ENCODE assay signal across 8 cellular contexts in the genomic region with DNA sequence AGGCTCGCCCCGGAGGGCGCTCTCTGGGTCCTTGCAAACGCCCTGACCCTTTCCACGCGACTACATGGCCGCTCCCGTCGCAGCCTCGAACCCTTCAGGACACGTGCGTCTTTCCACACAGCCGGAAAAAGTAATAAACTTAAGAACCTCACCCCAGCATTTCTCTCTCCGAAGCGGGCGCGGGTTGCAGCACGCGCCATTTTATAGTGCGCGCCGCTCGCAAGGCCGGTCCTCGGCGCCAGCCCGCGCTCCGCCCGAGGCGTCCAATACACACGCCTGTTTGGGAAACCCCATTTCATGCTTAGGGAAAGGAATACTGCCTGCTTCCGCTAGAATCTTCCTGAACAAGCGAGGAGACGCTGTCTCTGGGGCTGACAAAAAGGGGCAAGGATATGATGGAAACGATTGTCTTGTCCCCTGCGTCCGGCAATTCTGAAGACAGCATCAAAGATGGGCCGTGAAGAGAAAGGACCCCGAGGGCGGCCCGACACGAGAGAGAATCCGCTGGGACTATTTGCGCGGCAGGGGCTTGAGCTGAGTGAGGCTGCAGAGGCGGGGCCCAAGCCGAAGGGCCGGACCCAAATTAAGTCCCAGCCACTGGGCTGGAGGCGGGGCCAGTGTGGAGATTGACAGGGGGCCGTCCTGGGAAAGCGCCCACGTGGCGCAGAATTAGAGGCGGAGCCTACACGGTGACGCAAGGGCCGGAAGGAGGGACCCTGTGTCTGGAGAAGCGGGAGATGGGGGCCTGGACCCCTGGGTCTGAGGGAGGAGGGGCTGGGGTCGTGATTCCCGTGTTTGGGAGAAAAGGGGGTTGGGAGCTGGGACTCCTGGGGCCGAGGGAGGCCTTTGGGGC. TPM values are rescaled to one million over a fixed set of nuclear protein-coding genes. Genes with fewer than 3 reads are reported as not detected.
DNase-seq lines count a peak whose midpoint lies in the region; ATAC-seq and TF ChIP-seq lines count a peak whose summit lies in the region.

No MANE protein-coding gene starts in this region.

- in situ Hi-C loops in mammary epithelial cell (cut with MboI; ENCODE audit: low sequenced_read_pairs in 2 of 2) = no loop called here

- no TSS peak for BruUV-seq in mammary epithelial cell (replicated peaks; lab: Mats Ljungman, UMichigan)

- 0% methylated on average over 9 of the region's 62 CpGs for WGBS in mammary epithelial cell (ENCODE audit: low coverage, missing lambda C conversion rate)

- intact Hi-C loops in mammary epithelial cell (cut with micrococcal nuclease) = loop anchor here (1.0 to 5.0 kb wide), 3 partner anchors 92 to 297 kb away; partner anchors contain the start of gene KLK10

- POLR2A ChIA-PET in AG04449 (lab: Yijun Ruan, JAX) = interaction anchor here (0.6 to 1.7 kb wide), 6 partner anchors 9 to 117 kb away, joined by 3 to 20 read pairs (median 4); partner anchors contain the start of gene ACP4

- H3K9me3 ChIP-seq in WERI-Rb-1 (ENCODE audit: severe bottlenecking) (no peaks in the 10 kb centered on the region), mammary epithelial cell (replicated peaks; ENCODE audit: insufficient read depth, low read length) (no peaks in the 10 kb centered on the region), iPS-20b (ENCODE audit: insufficient read depth, low read depth, low read length) (no peaks in the 10 kb centered on the region), skeletal muscle tissue (ENCODE audit: control insufficient read depth in 3 of 3, low read length in 3 of 3) (no peaks in the 10 kb centered on the region)

- H3K36me3 ChIP-seq in WERI-Rb-1 (peaks cover 40% of the 10 kb centered on the region), mammary epithelial cell (ENCODE audit: insufficient read depth, low read length) (peaks cover 13% of the 10 kb centered on the region), iPS-20b (ENCODE audit: insufficient read depth, low read depth, low read length) (peaks cover 41% of the 10 kb centered on the region), skeletal muscle tissue (ENCODE audit: control insufficient read depth in 3 of 3, insufficient read depth in 3 of 3, low read length in 3 of 3) (peaks cover 7 to 12% (median 10%) of the 10 kb centered on the region in 3 donors)

- H3K4me3 ChIP-seq in AG04449 (ENCODE audit: low read depth, low read length) (peak overlapping the region; percentile 98), WERI-Rb-1 (ENCODE audit: low read depth, low read length) (peak overlapping the region; percentile 98), mammary epithelial cell (replicated peaks in 1 of 3; ENCODE audit: insufficient read depth in 1 of 3, low read depth in 2 of 3, low read length in 3 of 3) (peak overlapping the region; percentile 80 to 90 (median 83)), iPS-20b (ENCODE audit: low read length) (peak overlapping the region; percentile 95), skeletal muscle tissue (ENCODE audit: low read length in 3 of 3) (peak overlapping the region; percentile 85 to 94 (median 93))

- peak overlapping the region; percentile 98 for H3K9ac ChIP-seq in mammary epithelial cell (ENCODE audit: insufficient read depth, low read length)
- H3K9ac ChIP-seq in iPS-20b (ENCODE audit: low read depth, low read length) = peak overlapping the region; percentile 100
- H3K9ac ChIP-seq in skeletal muscle tissue (ENCODE audit: low read depth in 1 of 3, low read length in 3 of 3) = peak overlapping the region; percentile 94 to 100 (median 100)

- H2AFZ ChIP-seq in mammary epithelial cell (ENCODE audit: low read depth, low read length) = peak overlapping the region; percentile 90

- H3K27me3 ChIP-seq in WERI-Rb-1 (ENCODE audit: insufficient read depth, low read depth, severe bottlenecking) = no peaks in the 10 kb centered on the region
- no peaks in the 10 kb centered on the region for H3K27me3 ChIP-seq in mammary epithelial cell (ENCODE audit: insufficient read depth, low read length)
- peaks cover 7% of the 10 kb centered on the region; the same call in 1 of the 2 replicates for H3K27me3 ChIP-seq in iPS-20b (ENCODE audit: insufficient read depth, low read length)
- no peaks in the 10 kb centered on the region for H3K27me3 ChIP-seq in skeletal muscle tissue (ENCODE audit: control insufficient read depth in 3 of 3, insufficient read depth in 3 of 3, low read length in 3 of 3)

- TF ChIP-seq CTCF in AG04449 (IDR thresholded peaks at IDR 0.05; ENCODE audit: insufficient read depth, low read length, missing control alignments) (no peak), WERI-Rb-1 (IDR thresholded peaks at IDR 0.05; ENCODE audit: low read depth, low read length) (no peak), mammary epithelial cell (conservative IDR thresholded peaks at IDR 0.05 in 1 of 2, IDR thresholded peaks at IDR 0.05 in 1 of 2; ENCODE audit: extremely low read depth in 1 of 2, insufficient read depth in 1 of 2, low read depth in 1 of 2, low read length in 2 of 2) (no peak)

- peak; percentile 93 for DNase-seq in AG04449 (ENCODE audit: low read depth, low spot score)
- DNase-seq in NCI-H2196 treated with DMSO at 0.1 percent for 48 hours (lab: John Stamatoyannopoulos, UW; ENCODE audit: unreplicated experiment) = peak; percentile 95
- peak; percentile 98 for DNase-seq in WERI-Rb-1
- peak; percentile 98 for DNase-seq in mammary epithelial cell

- CTCF ChIA-PET in AG04449 (lab: Yijun Ruan, JAX) (interaction anchor here (1.5 kb wide), 1 partner anchor 24 kb away, joined by 3 read pairs; no protein-coding TSS in a partner anchor), mammary epithelial cell (lab: Charles Lee; ENCODE audit: low non-redundant PET) (no interaction called here)

- no peaks in the 10 kb centered on the region for H4K20me1 ChIP-seq in mammary epithelial cell (ENCODE audit: insufficient read depth, low read length)

- dilution Hi-C loops in mammary epithelial cell (cut with HindIII; ENCODE audit: low sequenced_read_pairs) = no loop called here

- peak overlapping the region; percentile 100 for H3K27ac ChIP-seq in WERI-Rb-1
- peak overlapping the region; percentile 95 for H3K27ac ChIP-seq in mammary epithelial cell (ENCODE audit: insufficient read depth, low read depth, low read length)
- peak overlapping the region; percentile 88 for H3K27ac ChIP-seq in iPS-20b (ENCODE audit: low read length)
- H3K27ac ChIP-seq in skeletal muscle tissue (ENCODE audit: low read depth, low read length) = peak overlapping the region; percentile 93

- ATAC-seq in GM18907 (IDR thresholded peaks at IDR 0.05; ENCODE audit: unreplicated experiment) (peak; percentile 88), HG03139 (IDR thresholded peaks at IDR 0.05; ENCODE audit: unreplicated experiment) (peak; percentile 88)

- peak overlapping the region; percentile 67 for H3K4me2 ChIP-seq in mammary epithelial cell (ENCODE audit: insufficient read depth, low read depth, low read length)

- H3K79me2 ChIP-seq in mammary epithelial cell (ENCODE audit: insufficient read depth, low read length) = peaks cover 44% of the 10 kb centered on the region

- H3K4me1 ChIP-seq in mammary epithelial cell (ENCODE audit: insufficient read depth, low read length) (peaks cover 17% of the 10 kb centered on the region), iPS-20b (ENCODE audit: insufficient read depth, low read length) (peaks cover 6% of the 10 kb centered on the region; the same call in 1 of the 2 replicates), skeletal muscle tissue (ENCODE audit: control insufficient read depth in 3 of 3, insufficient read depth in 3 of 3, low read length in 3 of 3) (peaks cover 14 to 32% (median 14%) of the 10 kb centered on the region in 3 donors)

RNA-seq across cellular contexts. Expression of gene ACP4, which starts 14.4 kb away (rescaled TPM):
- total RNA-seq in mammary epithelial cell (not detected), skeletal muscle tissue (not detected)
- not detected for polyA plus RNA-seq in mammary epithelial cell
- not detected for polyA minus RNA-seq in mammary epithelial cell

RNA-seq across cellular contexts. Expression of gene KLK1, which starts 18.9 kb away (rescaled TPM):
- total RNA-seq in mammary epithelial cell (under 1 TPM in 1 of 2 donors, not detected in 1; 0.54 TPM), skeletal muscle tissue (not detected)
- polyA plus RNA-seq in mammary epithelial cell = 0.63 TPM
- 7.7 TPM for polyA minus RNA-seq in mammary epithelial cell

RNA-seq across cellular contexts. Expression of gene KLK15, which starts 28.7 kb away (rescaled TPM):
- total RNA-seq in mammary epithelial cell (not detected), skeletal muscle tissue (not detected)
- not detected for polyA plus RNA-seq in mammary epithelial cell
- not detected for polyA minus RNA-seq in mammary epithelial cell

RNA-seq across cellular contexts. Expression of gene GPR32, which starts 34.4 kb away (rescaled TPM):
- total RNA-seq in mammary epithelial cell = not detected
- not detected for polyA plus RNA-seq in mammary epithelial cell
- not detected for polyA minus RNA-seq in mammary epithelial cell
- total RNA-seq in skeletal muscle tissue = not detected

RNA-seq across cellular contexts. Expression of gene KLK3, which starts 50.1 kb away (rescaled TPM):
- total RNA-seq in mammary epithelial cell (not detected), skeletal muscle tissue (not detected)
- polyA plus RNA-seq in mammary epithelial cell = not detected
- polyA minus RNA-seq in mammary epithelial cell = not detected

Comparison
In these comparisons a context has a peak if more than half of its experiments do, and no peak if none do; other contexts are left out.
1. Peak in every context shown above with its lines: DNase-seq, ATAC-seq, H3K4me3 ChIP-seq and H3K27ac ChIP-seq.